10 cellular contexts compared by ENCODE assay signal in the genomic region with DNA sequence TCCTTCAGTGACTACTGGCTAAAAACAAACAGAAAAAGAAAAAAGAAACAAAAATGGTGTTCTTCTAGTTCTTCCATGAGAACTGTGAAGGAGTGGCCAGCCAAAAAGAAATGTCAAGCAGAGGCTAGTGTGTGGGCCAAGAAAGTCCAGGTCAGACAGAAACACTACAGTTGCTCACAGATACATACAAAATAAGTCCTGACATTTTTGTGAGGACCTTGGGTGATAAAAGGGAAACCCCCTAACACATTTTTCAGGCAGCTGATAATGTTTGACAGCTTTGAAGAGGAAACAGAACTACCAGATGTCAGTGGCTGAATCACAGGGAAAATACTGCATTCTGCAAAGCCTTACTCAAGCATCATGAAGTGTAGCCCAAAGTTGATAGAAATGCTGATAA. TPM values are rescaled to one million over a fixed set of nuclear protein-coding genes. Genes with fewer than 3 reads are reported as not detected.
A peak's percentile ranks its signal among the peaks of the same experiment; 100 is the strongest.
DNase-seq lines count a peak whose midpoint lies in the region; ATAC-seq, FAIRE-seq and TF ChIP-seq lines count a peak whose summit lies in the region.
"Had no signal": no experiment of that assay in that cellular context is flagged by ENCODE, and none has a peak within 500 bp of the region (broad histone marks: within the 10 kb centered on the region; RNA-seq: fewer than 3 reads in every experiment).

No MANE protein-coding gene starts in this region.

- no peaks in the 10 kb centered on the region for H3K36me3 ChIP-seq in CD4-positive, alpha-beta memory T cell (ENCODE audit: insufficient read depth, low read length)
- H3K36me3 ChIP-seq in OCI-LY1 (ENCODE audit: insufficient read depth, low read length) (peaks cover 9% of the 10 kb centered on the region), hepatocyte (replicated peaks; ENCODE audit: insufficient read depth, low read depth) (no peaks in the 10 kb centered on the region), SJCRH30 (no peaks in the 10 kb centered on the region), Caco-2 (ENCODE audit: control insufficient read depth, insufficient read depth, low read length) (no peaks in the 10 kb centered on the region)
- H3K36me3 ChIP-seq: ovary had no signal

- H3K4me1 ChIP-seq in CD4-positive, alpha-beta memory T cell (ENCODE audit: insufficient read depth, low read length), result peaks cover 99% of the 10 kb centered on the region
- peaks cover 84% of the 10 kb centered on the region for H3K4me1 ChIP-seq in OCI-LY1 (ENCODE audit: insufficient read depth, low read length, severe bottlenecking)
- peaks cover 34% of the 10 kb centered on the region for H3K4me1 ChIP-seq in hepatocyte (ENCODE audit: insufficient read depth)
- H3K4me1 ChIP-seq in SJCRH30, result peaks cover 19% of the 10 kb centered on the region
- H3K4me1 ChIP-seq in Caco-2, result no peaks in the 10 kb centered on the region

- DNase-seq in CD4-positive, alpha-beta memory T cell, result peak in 4 of 5 donors; percentile 38 to 76 (median 48)
- DNase-seq in hepatocyte (ENCODE audit: low spot score) (no peak), RCC 7860 (ENCODE audit: low spot score) (no peak), SJCRH30 (no peak), H4 (ENCODE audit: low spot score) (no peak), Caco-2 (no peak)
- DNase-seq: NCI-H82 had no signal

- H3K4me3 Mint-ChIP-seq in CD4-positive, alpha-beta memory T cell, result peak overlapping the region; percentile 18 to 91 (median 66)
- no peak overlapping the region for H3K4me3 Mint-ChIP-seq in Caco-2 (ENCODE audit: unreplicated experiment)

- peaks cover 10% of the 10 kb centered on the region; the same call in 1 of the 2 replicates for H3F3A ChIP-seq in OCI-LY1 (ENCODE audit: insufficient read depth, low read length)

- peaks cover 21 to 24% of the 10 kb centered on the region in 2 donors for H3K36me3 Mint-ChIP-seq in CD4-positive, alpha-beta memory T cell
- no peaks in the 10 kb centered on the region for H3K36me3 Mint-ChIP-seq in Caco-2 (ENCODE audit: insufficient read depth, unreplicated experiment)

- POLR2A ChIA-PET in CD4-positive, alpha-beta memory T cell (lab: Charles Lee; ENCODE audit: partially characterized antibody), result interaction anchor here (1.0 to 2.7 kb wide), 18 partner anchors 10 to 296 kb away, joined by 3 to 37 read pairs (median 5); a partner anchor contains a TSS
- POLR2A ChIA-PET in Caco-2 (lab: Charles Lee), result no interaction called here

- H3K9me3 ChIP-seq in CD4-positive, alpha-beta memory T cell (ENCODE audit: control insufficient read depth in 1 of 2, low read length in 2 of 2), result no peaks in the 10 kb centered on the region
- H3K9me3 ChIP-seq in OCI-LY1 (ENCODE audit: low read length) (no peaks in the 10 kb centered on the region), hepatocyte (ENCODE audit: low read depth) (no peaks in the 10 kb centered on the region), SJCRH30 (replicated peaks) (no peaks in the 10 kb centered on the region), Caco-2 (no peaks in the 10 kb centered on the region)
- H3K9me3 ChIP-seq: ovary had no signal

- peak overlapping the region in 1 of 2 donors; percentile 33 for H3K4me3 ChIP-seq in CD4-positive, alpha-beta memory T cell (ENCODE audit: low read length in 2 of 2)
- H3K4me3 ChIP-seq in OCI-LY1 (ENCODE audit: low read depth, low read length, poor library complexity, severe bottlenecking) (peak overlapping the region; percentile 35), hepatocyte (no peak overlapping the region), SJCRH30 (no peak overlapping the region), Caco-2 (ENCODE audit: low read depth, low read length) (no peak overlapping the region)
- H3K4me3 ChIP-seq: ovary had no signal

- peak overlapping the region; percentile 53 for H3K4me2 ChIP-seq in OCI-LY1 (ENCODE audit: low read length)
- H3K4me2 ChIP-seq in hepatocyte, result no peak overlapping the region

- H3K9ac ChIP-seq in OCI-LY1 (ENCODE audit: low read length), result peak overlapping the region; percentile 44; the same call in 1 of the 2 replicates

- peaks cover 0 to 2% of the 10 kb centered on the region in 2 donors for H3K27me3 Mint-ChIP-seq in CD4-positive, alpha-beta memory T cell
- H3K27me3 Mint-ChIP-seq in Caco-2 (ENCODE audit: insufficient read depth, unreplicated experiment), result peaks cover 13% of the 10 kb centered on the region

- peaks cover 0 to 4% (median 0%) of the 10 kb centered on the region in 8 donors for H3K9me3 Mint-ChIP-seq in CD4-positive, alpha-beta memory T cell
- no peaks in the 10 kb centered on the region for H3K9me3 Mint-ChIP-seq in Caco-2 (ENCODE audit: unreplicated experiment)

- no TSS peak for BruUV-seq in Caco-2 (replicated peaks; lab: Mats Ljungman, UMichigan)

- FAIRE-seq in RCC 7860 (lab: Jason Lieb, UNC), result no peak

- H3K79me2 ChIP-seq in OCI-LY1 (ENCODE audit: insufficient read depth, low read length), result peaks cover 14% of the 10 kb centered on the region
- no peaks in the 10 kb centered on the region for H3K79me2 ChIP-seq in hepatocyte

- intact Hi-C loops in CD4-positive, alpha-beta memory T cell (cut with micrococcal nuclease), result no loop called here
- intact Hi-C loops in Caco-2 (cut with micrococcal nuclease; ENCODE audit: unreplicated experiment), result no loop called here

- TF ChIP-seq CTCF in OCI-LY1 (IDR thresholded peaks at IDR 0.05; ENCODE audit: low read length), result no peak
- no peak for TF ChIP-seq CTCF in hepatocyte (IDR thresholded peaks at IDR 0.05; ENCODE audit: poor library complexity)
- no peak for TF ChIP-seq CTCF in Caco-2 (IDR thresholded peaks at IDR 0.05; ENCODE audit: insufficient read depth in 1 of 2, low read depth in 1 of 2, low read length in 1 of 2, severe bottlenecking in 1 of 2, unreplicated experiment in 1 of 2)

- H3K27me3 ChIP-seq in CD4-positive, alpha-beta memory T cell (ENCODE audit: insufficient read depth, low read length), result no peaks in the 10 kb centered on the region
- H3K27me3 ChIP-seq in OCI-LY1 (ENCODE audit: insufficient read depth, low read length), result no peaks in the 10 kb centered on the region
- no peaks in the 10 kb centered on the region for H3K27me3 ChIP-seq in hepatocyte
- H3K27me3 ChIP-seq in SJCRH30, result no peaks in the 10 kb centered on the region
- no peaks in the 10 kb centered on the region; the same call in 1 of the 2 replicates for H3K27me3 ChIP-seq in Caco-2 (replicated peaks; ENCODE audit: control insufficient read depth, insufficient read depth, low read length)
- H3K27me3 ChIP-seq: ovary had no signal

- H3K27ac Mint-ChIP-seq in CD4-positive, alpha-beta memory T cell, result peak overlapping the region; percentile 78 to 98 (median 92)
- no peak overlapping the region for H3K27ac Mint-ChIP-seq in Caco-2 (ENCODE audit: unreplicated experiment)

- CTCF ChIA-PET in CD4-positive, alpha-beta memory T cell (lab: Charles Lee; ENCODE audit: partially characterized antibody), result interaction anchor here (1.3 to 17.3 kb wide), 5 partner anchors 15 to 299 kb away, joined by 4 to 526 read pairs (median 4); no protein-coding TSS in a partner anchor
- CTCF ChIA-PET in Caco-2 (lab: Charles Lee), result interaction anchor here (1.4 kb wide), 1 partner anchor 11 kb away, joined by 3 read pairs; no protein-coding TSS in a partner anchor

- H3K9me2 ChIP-seq in OCI-LY1 (ENCODE audit: low read depth, low read length) (no peaks in the 10 kb centered on the region), hepatocyte (replicated peaks; ENCODE audit: insufficient read depth) (no peaks in the 10 kb centered on the region)

- no peak overlapping the region for H2AFZ ChIP-seq in OCI-LY1 (ENCODE audit: low read length)
- H2AFZ ChIP-seq in hepatocyte, result no peak overlapping the region

- peak; percentile 45 for ATAC-seq in GM19452 (IDR thresholded peaks at IDR 0.05; ENCODE audit: unreplicated experiment)

- peaks cover 78 to 98% (median 87%) of the 10 kb centered on the region in 4 donors for H3K4me1 Mint-ChIP-seq in CD4-positive, alpha-beta memory T cell
- H3K4me1 Mint-ChIP-seq in Caco-2 (ENCODE audit: low read depth, unreplicated experiment), result peaks cover 7% of the 10 kb centered on the region

- H4K20me1 ChIP-seq in OCI-LY1 (ENCODE audit: insufficient read depth, low read length) (no peaks in the 10 kb centered on the region), hepatocyte (ENCODE audit: insufficient read depth, poor library complexity, severe bottlenecking) (no peaks in the 10 kb centered on the region)

- H3K27ac ChIP-seq in CD4-positive, alpha-beta memory T cell (ENCODE audit: low read depth, low read length), result peak overlapping the region; percentile 90
- H3K27ac ChIP-seq in OCI-LY1 (ENCODE audit: low read depth, low read length, poor library complexity, severe bottlenecking) (peak overlapping the region; percentile 98), hepatocyte (peak overlapping the region; percentile 59), SJCRH30 (no peak overlapping the region)

RNA-seq across cellular contexts. Expression of a gene that starts 28.1 kb away (rescaled TPM):
- total RNA-seq in CD4-positive, alpha-beta memory T cell, result 100 to 1,000 TPM; 162 to 163 TPM
- 100 to 1,000 TPM in 1 of 2 donors, 10 to 100 TPM in 1; 37.1 to 125 TPM for polyA plus RNA-seq in CD4-positive, alpha-beta memory T cell
- total RNA-seq in hepatocyte (0.47 TPM in 1 of 2 replicates, not detected in the other), Caco-2 (2022) (0.48 and 0.58 TPM in 2 replicates)
- polyA plus RNA-seq in hepatocyte, result 0.12 and 0.21 TPM in 2 replicates
- 6.3 and 6.6 TPM in 2 replicates for total RNA-seq in SJCRH30 (2014; rRNA removed; shearing (Covaris generic))
- total RNA-seq in H4 (2014; rRNA removed; shearing (Covaris generic)), result 0.49 and 0.56 TPM in 2 replicates

Comparison
In these comparisons a context has a peak if more than half of its experiments do, and no peak if none do; other contexts are left out.
1. DNase-seq: peak in CD4-positive, alpha-beta memory T cell (4 of 5); none in hepatocyte (single experiment), RCC 7860 (single experiment), SJCRH30 (0 of 2), H4 (single experiment) and Caco-2 (0 of 2).
2. RNA of a gene that starts 28.1 kb away (total RNA-seq): 162 to 163 TPM in CD4-positive, alpha-beta memory T cell; 6.3 to 6.6 TPM in SJCRH30, 0.49 to 0.56 TPM in H4, 0.48 to 0.58 TPM in Caco-2 and 0.47 TPM in hepatocyte; every median in the first group is over 10 times any median in the second.